ENCODE assay signal across 29 cellular contexts in the genomic region with DNA sequence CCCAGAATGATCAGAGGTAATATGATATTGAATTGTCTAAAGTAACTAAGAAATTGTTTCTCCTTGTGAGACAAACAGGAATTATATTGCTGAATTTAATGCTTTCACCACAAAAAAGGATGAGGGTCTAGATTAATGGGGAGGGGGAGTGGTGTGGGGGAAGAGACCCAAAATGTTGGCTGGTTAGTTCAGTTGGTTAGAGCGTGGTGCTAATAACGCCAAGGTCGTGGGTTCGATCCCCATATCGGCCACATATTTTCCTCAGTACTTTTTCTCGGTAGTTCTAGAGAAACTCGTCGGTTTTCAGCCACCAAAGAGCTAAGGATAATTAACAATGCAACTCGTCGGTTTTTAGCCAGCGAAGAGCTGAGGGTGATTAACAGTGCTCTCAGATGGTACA. TPM values are rescaled to one million over a fixed set of nuclear protein-coding genes. Genes with fewer than 3 reads are reported as not detected.
"Had no signal": no experiment of that assay in that cellular context is flagged by ENCODE, and none has a peak within 500 bp of the region (broad histone marks: within the 10 kb centered on the region; RNA-seq: fewer than 3 reads in every experiment).

No MANE protein-coding gene starts in this region.

- H3K36me3 ChIP-seq: ascending aorta, cardiac muscle cell, SJSA1 had no signal

- H3K4me3 Mint-ChIP-seq: activated B cell treated with CpG ODN at 0.5 μM for 24 hours; activated CD8-positive, alpha-beta T cell treated with anti-CD3 and anti-CD28 coated beads, Interleukin-2, amount 10 ng/mL, durations not matched to agents 7 days and 5 days; activated naive CD4-positive, alpha-beta T cell treated with anti-CD3 and anti-CD28 coated beads, Interleukin-2, amount 50 U/mL, for 24 hours; activated naive CD8-positive, alpha-beta T cell treated with anti-CD3 and anti-CD28 coated beads, Interleukin-2, amount 10 ng/mL, durations not matched to agents 7 days and 5 days; activated T-cell treated with anti-CD3 and anti-CD28 coated beads, Interleukin-2, amount 50 U/mL, for 24 hours; central memory CD8-positive, alpha-beta T cell; T-helper 1 cell treated with Interleukin-12 subunit alpha and Interleukin-12 subunit beta and Interleukin-4 antibody, amounts not matched to agents 30 μg/mL and 1 μg/mL, for 36 hours; T-helper 2 cell treated with Interferon-gamma antibody and Interleukin-4, amounts not matched to agents 5 μg/mL and 100 μg/mL, for 36 hours had no signal

- H3K27ac ChIP-seq: ascending aorta, cardiac muscle cell, SJSA1 had no signal

- H3K9me3 ChIP-seq: SK-N-SH had no signal

- DNase-seq: activated B cell treated with CpG ODN at 0.5 μM for 24 hours; activated CD4-positive, alpha-beta T cell treated with anti-CD3 and anti-CD28 coated beads for 4 hours; activated CD4-positive, alpha-beta T cell treated with anti-CD3 and anti-CD28 coated beads, Interleukin-2, amount 50 U/mL, for 1 hour; activated CD4-positive, CD25-positive, alpha-beta regulatory T cell treated with anti-CD3 and anti-CD28 coated beads, Interleukin-2, amount 50 U/mL, for 72 hours; activated CD8-positive, alpha-beta T cell treated with anti-CD3 and anti-CD28 coated beads, Interleukin-2, amount 10 ng/mL, durations not matched to agents 7 days and 5 days; activated gamma-delta T cell; activated naive CD4-positive, alpha-beta T cell treated with Interleukin-2 at 50 U/mL for 16 hours; activated naive CD8-positive, alpha-beta T cell treated with anti-CD3 and anti-CD28 coated beads, Interleukin-2, amount 10 ng/mL, durations not matched to agents 7 days and 5 days; activated T-cell treated with anti-CD3 and anti-CD28 coated beads, Interleukin-2, amount 50 U/mL, for 24 hours; amygdala; NCI-H1105; NCI-H1417 treated with DMSO at 0.1 percent for 48 hours; NCI-H187 treated with DMSO at 0.1 percent for 48 hours; NCI-H2081 treated with DMSO at 0.1 percent for 48 hours; NCI-H345; NCI-H524 treated with DMSO at 0.1 percent for 48 hours; SHP77 treated with DMSO at 0.1 percent for 48 hours; SK-N-SH had no signal

- H3K36me3 Mint-ChIP-seq: activated naive CD8-positive, alpha-beta T cell treated with anti-CD3 and anti-CD28 coated beads, Interleukin-2, amount 10 ng/mL, durations not matched to agents 7 days and 5 days had no signal

- H3K9me3 Mint-ChIP-seq: activated T-cell treated with anti-CD3 and anti-CD28 coated beads, Interleukin-2, amount 50 U/mL, for 24 hours; activated T-helper 2 cell treated with anti-CD3 and anti-CD28 coated beads, Interferon-gamma antibody, Interleukin-2, Interleukin-4, amounts not matched to agents 10 μg/mL and 5 μg/mL and 100 μg/mL, durations not matched to agents 14 hours and 24 hours and 36 hours; central memory CD8-positive, alpha-beta T cell had no signal

- H3K27me3 ChIP-seq: ascending aorta, SJSA1 had no signal

- H3K4me1 Mint-ChIP-seq: activated B cell treated with CpG ODN at 0.5 μM for 24 hours; activated naive CD4-positive, alpha-beta T cell treated with anti-CD3 and anti-CD28 coated beads, Interleukin-2, amount 50 U/mL, for 24 hours; activated naive CD8-positive, alpha-beta T cell treated with anti-CD3 and anti-CD28 coated beads, Interleukin-2, amount 10 ng/mL, durations not matched to agents 7 days and 5 days; central memory CD8-positive, alpha-beta T cell had no signal

- H3K4me1 ChIP-seq: ascending aorta, SJSA1 had no signal

- H3K4me3 ChIP-seq: ascending aorta, cardiac muscle cell, SJSA1 had no signal

- H3K27ac Mint-ChIP-seq: activated B cell treated with CpG ODN at 0.5 μM for 24 hours; activated CD8-positive, alpha-beta T cell treated with anti-CD3 and anti-CD28 coated beads, Interleukin-2, amount 10 ng/mL, durations not matched to agents 7 days and 5 days; activated naive CD4-positive, alpha-beta T cell treated with anti-CD3 and anti-CD28 coated beads, Interleukin-2, amount 50 U/mL, for 24 hours; activated naive CD8-positive, alpha-beta T cell treated with anti-CD3 and anti-CD28 coated beads, Interleukin-2, amount 10 ng/mL, durations not matched to agents 7 days and 5 days; activated T-cell treated with anti-CD3 and anti-CD28 coated beads, Interleukin-2, amount 50 U/mL, for 24 hours; activated T-helper 2 cell treated with anti-CD3 and anti-CD28 coated beads, Interferon-gamma antibody, Interleukin-2, Interleukin-4, amounts not matched to agents 10 μg/mL and 5 μg/mL and 100 μg/mL, durations not matched to agents 14 hours and 24 hours and 36 hours; T-helper 1 cell treated with Interleukin-12 subunit alpha and Interleukin-12 subunit beta and Interleukin-4 antibody, amounts not matched to agents 30 μg/mL and 1 μg/mL, for 36 hours; T-helper 2 cell treated with Interferon-gamma antibody and Interleukin-4, amounts not matched to agents 5 μg/mL and 100 μg/mL, for 36 hours had no signal

RNA-seq across cellular contexts. Expression of a gene that starts 26.3 kb away (rescaled TPM):
- total RNA-seq: ascending aorta, SJSA1 had no signal

RNA-seq across cellular contexts. Expression of a gene that starts 38.3 kb away (rescaled TPM):
- total RNA-seq: activated B cell treated with CpG ODN at 0.5 μM for 24 hours; activated CD8-positive, alpha-beta T cell treated with anti-CD3 and anti-CD28 coated beads, Interleukin-2, amount 10 ng/mL, durations not matched to agents 7 days and 5 days; activated naive CD8-positive, alpha-beta T cell treated with anti-CD3 and anti-CD28 coated beads, Interleukin-2, amount 10 ng/mL, durations not matched to agents 7 days and 5 days; activated T-helper 2 cell treated with anti-CD3 and anti-CD28 coated beads, Interferon-gamma antibody, Interleukin-2, Interleukin-4, amounts not matched to agents 10 μg/mL and 5 μg/mL and 100 μg/mL, durations not matched to agents 14 hours and 24 hours and 36 hours; ascending aorta; chondrocyte; M059J; NCI-H460; SJSA1 had no signal
